Comparison of ENCODE assay signal across 1 cellular context in the genomic region with DNA sequence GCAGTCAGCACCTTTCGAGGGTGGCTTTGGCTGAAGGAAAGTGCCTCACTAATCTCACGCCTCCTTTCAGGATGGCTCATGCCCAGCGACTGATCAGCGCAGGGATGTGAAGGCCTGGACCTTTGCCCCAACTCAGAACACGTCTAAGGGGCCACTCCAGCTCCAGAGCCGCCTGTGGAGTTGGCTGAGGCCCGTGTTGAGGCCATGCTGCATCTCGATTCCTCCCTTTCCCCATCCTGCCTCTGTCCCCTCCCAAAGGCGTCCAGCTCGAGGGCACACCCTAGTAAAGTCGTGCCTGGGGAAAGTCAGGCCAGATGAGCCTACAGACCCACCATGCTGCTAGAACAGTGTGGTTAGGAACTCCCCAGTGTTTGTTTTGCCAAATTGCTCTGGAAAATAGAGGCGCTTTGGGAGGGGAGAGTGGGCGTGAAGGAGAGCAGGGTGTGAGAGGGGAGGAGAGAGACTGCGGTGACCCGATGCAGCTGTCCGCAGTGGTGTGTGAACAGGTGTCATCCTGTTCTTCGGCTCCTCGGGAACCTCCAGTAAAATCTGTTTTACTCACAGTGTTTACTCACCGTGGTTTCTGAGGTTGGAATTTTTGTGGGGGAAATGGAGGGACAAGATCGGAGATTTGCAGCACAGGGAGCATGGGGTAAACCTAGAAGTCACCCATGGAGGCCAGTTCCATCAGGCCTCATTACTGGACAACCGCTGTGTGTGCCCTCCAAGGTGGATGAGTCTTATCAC.
TF ChIP-seq lines count a peak whose summit lies in the region.

No MANE protein-coding gene starts in this region.

TF ChIP-seq in GM23338, 12 proteins besides CTCF, POLR2A, EP300 and RAD21 (continued from another document):
- TF ChIP-seq, protein P1, sequence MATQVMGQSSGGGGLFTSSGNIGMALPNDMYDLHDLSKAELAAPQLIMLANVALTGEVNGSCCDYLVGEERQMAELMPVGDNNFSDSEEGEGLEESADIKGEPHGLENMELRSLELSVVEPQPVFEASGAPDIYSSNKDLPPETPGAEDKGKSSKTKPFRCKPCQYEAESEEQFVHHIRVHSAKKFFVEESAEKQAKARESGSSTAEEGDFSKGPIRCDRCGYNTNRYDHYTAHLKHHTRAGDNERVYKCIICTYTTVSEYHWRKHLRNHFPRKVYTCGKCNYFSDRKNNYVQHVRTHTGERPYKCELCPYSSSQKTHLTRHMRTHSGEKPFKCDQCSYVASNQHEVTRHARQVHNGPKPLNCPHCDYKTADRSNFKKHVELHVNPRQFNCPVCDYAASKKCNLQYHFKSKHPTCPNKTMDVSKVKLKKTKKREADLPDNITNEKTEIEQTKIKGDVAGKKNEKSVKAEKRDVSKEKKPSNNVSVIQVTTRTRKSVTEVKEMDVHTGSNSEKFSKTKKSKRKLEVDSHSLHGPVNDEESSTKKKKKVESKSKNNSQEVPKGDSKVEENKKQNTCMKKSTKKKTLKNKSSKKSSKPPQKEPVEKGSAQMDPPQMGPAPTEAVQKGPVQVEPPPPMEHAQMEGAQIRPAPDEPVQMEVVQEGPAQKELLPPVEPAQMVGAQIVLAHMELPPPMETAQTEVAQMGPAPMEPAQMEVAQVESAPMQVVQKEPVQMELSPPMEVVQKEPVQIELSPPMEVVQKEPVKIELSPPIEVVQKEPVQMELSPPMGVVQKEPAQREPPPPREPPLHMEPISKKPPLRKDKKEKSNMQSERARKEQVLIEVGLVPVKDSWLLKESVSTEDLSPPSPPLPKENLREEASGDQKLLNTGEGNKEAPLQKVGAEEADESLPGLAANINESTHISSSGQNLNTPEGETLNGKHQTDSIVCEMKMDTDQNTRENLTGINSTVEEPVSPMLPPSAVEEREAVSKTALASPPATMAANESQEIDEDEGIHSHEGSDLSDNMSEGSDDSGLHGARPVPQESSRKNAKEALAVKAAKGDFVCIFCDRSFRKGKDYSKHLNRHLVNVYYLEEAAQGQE (IDR thresholded peaks at IDR 0.05; ENCODE audit: unreplicated experiment), result no peak
- TF ChIP-seq EZH2 (IDR thresholded peaks at IDR 0.05; ENCODE audit: low read depth, unreplicated experiment) (no peak), CREB1 (CRISPR knock-in tag; IDR thresholded peaks at IDR 0.05; ENCODE audit: low read depth) (no peak), EZH2phosphoT487 (IDR thresholded peaks at IDR 0.05; ENCODE audit: unreplicated experiment) (no peak), NANOG (IDR thresholded peaks at IDR 0.05; ENCODE audit: borderline replicate concordance) (no peak), ZNF114 (CRISPR knock-in tag; IDR thresholded peaks at IDR 0.05) (no peak)
- TF ChIP-seq, protein P2, sequence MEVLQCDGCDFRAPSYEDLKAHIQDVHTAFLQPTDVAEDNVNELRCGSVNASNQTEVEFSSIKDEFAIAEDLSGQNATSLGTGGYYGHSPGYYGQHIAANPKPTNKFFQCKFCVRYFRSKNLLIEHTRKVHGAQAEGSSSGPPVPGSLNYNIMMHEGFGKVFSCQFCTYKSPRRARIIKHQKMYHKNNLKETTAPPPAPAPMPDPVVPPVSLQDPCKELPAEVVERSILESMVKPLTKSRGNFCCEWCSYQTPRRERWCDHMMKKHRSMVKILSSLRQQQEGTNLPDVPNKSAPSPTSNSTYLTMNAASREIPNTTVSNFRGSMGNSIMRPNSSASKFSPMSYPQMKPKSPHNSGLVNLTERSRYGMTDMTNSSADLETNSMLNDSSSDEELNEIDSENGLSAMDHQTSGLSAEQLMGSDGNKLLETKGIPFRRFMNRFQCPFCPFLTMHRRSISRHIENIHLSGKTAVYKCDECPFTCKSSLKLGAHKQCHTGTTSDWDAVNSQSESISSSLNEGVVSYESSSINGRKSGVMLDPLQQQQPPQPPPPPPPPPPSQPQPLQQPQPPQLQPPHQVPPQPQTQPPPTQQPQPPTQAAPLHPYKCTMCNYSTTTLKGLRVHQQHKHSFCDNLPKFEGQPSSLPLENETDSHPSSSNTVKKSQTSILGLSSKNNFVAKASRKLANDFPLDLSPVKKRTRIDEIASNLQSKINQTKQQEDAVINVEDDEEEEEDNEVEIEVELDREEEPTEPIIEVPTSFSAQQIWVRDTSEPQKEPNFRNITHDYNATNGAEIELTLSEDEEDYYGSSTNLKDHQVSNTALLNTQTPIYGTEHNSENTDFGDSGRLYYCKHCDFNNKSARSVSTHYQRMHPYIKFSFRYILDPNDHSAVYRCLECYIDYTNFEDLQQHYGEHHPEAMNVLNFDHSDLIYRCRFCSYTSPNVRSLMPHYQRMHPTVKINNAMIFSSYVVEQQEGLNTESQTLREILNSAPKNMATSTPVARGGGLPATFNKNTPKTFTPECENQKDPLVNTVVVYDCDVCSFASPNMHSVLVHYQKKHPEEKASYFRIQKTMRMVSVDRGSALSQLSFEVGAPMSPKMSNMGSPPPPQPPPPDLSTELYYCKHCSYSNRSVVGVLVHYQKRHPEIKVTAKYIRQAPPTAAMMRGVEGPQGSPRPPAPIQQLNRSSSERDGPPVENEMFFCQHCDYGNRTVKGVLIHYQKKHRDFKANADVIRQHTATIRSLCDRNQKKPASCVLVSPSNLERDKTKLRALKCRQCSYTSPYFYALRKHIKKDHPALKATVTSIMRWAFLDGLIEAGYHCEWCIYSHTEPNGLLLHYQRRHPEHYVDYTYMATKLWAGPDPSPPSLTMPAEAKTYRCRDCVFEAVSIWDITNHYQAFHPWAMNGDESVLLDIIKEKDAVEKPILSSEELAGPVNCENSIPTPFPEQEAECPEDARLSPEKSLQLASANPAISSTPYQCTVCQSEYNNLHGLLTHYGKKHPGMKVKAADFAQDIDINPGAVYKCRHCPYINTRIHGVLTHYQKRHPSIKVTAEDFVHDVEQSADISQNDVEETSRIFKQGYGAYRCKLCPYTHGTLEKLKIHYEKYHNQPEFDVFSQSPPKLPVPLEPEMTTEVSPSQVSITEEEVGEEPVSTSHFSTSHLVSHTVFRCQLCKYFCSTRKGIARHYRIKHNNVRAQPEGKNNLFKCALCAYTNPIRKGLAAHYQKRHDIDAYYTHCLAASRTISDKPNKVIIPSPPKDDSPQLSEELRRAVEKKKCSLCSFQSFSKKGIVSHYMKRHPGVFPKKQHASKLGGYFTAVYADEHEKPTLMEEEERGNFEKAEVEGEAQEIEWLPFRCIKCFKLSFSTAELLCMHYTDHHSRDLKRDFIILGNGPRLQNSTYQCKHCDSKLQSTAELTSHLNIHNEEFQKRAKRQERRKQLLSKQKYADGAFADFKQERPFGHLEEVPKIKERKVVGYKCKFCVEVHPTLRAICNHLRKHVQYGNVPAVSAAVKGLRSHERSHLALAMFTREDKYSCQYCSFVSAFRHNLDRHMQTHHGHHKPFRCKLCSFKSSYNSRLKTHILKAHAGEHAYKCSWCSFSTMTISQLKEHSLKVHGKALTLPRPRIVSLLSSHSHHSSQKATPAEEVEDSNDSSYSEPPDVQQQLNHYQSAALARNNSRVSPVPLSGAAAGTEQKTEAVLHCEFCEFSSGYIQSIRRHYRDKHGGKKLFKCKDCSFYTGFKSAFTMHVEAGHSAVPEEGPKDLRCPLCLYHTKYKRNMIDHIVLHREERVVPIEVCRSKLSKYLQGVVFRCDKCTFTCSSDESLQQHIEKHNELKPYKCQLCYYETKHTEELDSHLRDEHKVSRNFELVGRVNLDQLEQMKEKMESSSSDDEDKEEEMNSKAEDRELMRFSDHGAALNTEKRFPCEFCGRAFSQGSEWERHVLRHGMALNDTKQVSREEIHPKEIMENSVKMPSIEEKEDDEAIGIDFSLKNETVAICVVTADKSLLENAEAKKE (CRISPR knock-in tag; IDR thresholded peaks at IDR 0.05), result no peak
- TF ChIP-seq, protein P3, sequence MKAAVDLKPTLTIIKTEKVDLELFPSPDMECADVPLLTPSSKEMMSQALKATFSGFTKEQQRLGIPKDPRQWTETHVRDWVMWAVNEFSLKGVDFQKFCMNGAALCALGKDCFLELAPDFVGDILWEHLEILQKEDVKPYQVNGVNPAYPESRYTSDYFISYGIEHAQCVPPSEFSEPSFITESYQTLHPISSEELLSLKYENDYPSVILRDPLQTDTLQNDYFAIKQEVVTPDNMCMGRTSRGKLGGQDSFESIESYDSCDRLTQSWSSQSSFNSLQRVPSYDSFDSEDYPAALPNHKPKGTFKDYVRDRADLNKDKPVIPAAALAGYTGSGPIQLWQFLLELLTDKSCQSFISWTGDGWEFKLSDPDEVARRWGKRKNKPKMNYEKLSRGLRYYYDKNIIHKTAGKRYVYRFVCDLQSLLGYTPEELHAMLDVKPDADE (IDR thresholded peaks at IDR 0.05), result no peak
